In genomic region chr11:62854013-62854824, GRCh38 we compare ENCODE assay signal across 8 cellular contexts. TPM values are rescaled to one million over a fixed set of nuclear protein-coding genes. Genes with fewer than 3 reads are reported as not detected.
DNase-seq lines count a peak whose midpoint lies in the region; ATAC-seq and TF ChIP-seq lines count a peak whose summit lies in the region.

No MANE protein-coding gene starts in this region.

- H3K36me3 ChIP-seq in BLaER1 (peaks cover 42% of the 10 kb centered on the region), colonic mucosa (peaks cover 6% of the 10 kb centered on the region)

- H3K4me1 Mint-ChIP-seq in natural killer cell = peaks cover 45% of the 10 kb centered on the region in 2 donors

- no peaks in the 10 kb centered on the region for H3K9me3 Mint-ChIP-seq in natural killer cell

- H3K27me3 Mint-ChIP-seq in natural killer cell (ENCODE audit: low read depth in 2 of 2) = no peaks in the 10 kb centered on the region

- intact Hi-C loops in colonic mucosa (cut with DNase I) (no loop called here), natural killer cell (cut with micrococcal nuclease) (no loop called here)

- H4K20me1 ChIP-seq in BLaER1 = peaks cover 51% of the 10 kb centered on the region

- H3K27ac ChIP-seq in BLaER1 = peak overlapping the region; percentile 98
- no peak overlapping the region for H3K27ac ChIP-seq in colonic mucosa

- H3K27me3 ChIP-seq in BLaER1 (no peaks in the 10 kb centered on the region), colonic mucosa (no peaks in the 10 kb centered on the region)

- H3K9ac ChIP-seq in BLaER1 (peak overlapping the region; percentile 99), colonic mucosa (ENCODE audit: low read depth in 2 of 2, low read length in 2 of 2) (peak overlapping the region; percentile 2 to 98)

- peak overlapping the region; percentile 98 for H3K4me3 Mint-ChIP-seq in natural killer cell

- peak overlapping the region; percentile 89 for H3K4me3 ChIP-seq in BLaER1
- H3K4me3 ChIP-seq in Jurkat, Clone E6-1 (ENCODE audit: low read length) = peak overlapping the region; percentile 96
- peak overlapping the region; percentile 87 for H3K4me3 ChIP-seq in colonic mucosa

- H3K4me2 ChIP-seq in BLaER1 = peak overlapping the region; percentile 96

- H3K27ac Mint-ChIP-seq in natural killer cell = peak overlapping the region; percentile 95 to 97

- no peak for DNase-seq in Jurkat, Clone E6-1 (ENCODE audit: low read depth, low spot score)
- DNase-seq in colonic mucosa = no peak
- DNase-seq in natural killer cell = no peak
- DNase-seq in GF-D8 (lab: John Stamatoyannopoulos, UW) = no peak
- no peak for DNase-seq in AML-193 (lab: John Stamatoyannopoulos, UW)
- no peak for DNase-seq in omental fat pad (ENCODE audit: low spot score)

- TF ChIP-seq CTCF in colonic mucosa (IDR thresholded peaks at IDR 0.05) (no peak), natural killer cell (IDR thresholded peaks at IDR 0.05) (no peak), omental fat pad (IDR thresholded peaks at IDR 0.05) (no peak)

- ATAC-seq in natural killer cell (no peak), GM18907 (IDR thresholded peaks at IDR 0.05; ENCODE audit: unreplicated experiment) (no peak), omental fat pad (ENCODE audit: low FRiP score) (no peak)

- H3K36me3 Mint-ChIP-seq in natural killer cell = peaks cover 18% of the 10 kb centered on the region

- H3K4me1 ChIP-seq in BLaER1 (peaks cover 48% of the 10 kb centered on the region), colonic mucosa (peaks cover 10% of the 10 kb centered on the region)

- H3K9me3 ChIP-seq in BLaER1 (no peaks in the 10 kb centered on the region), colonic mucosa (no peaks in the 10 kb centered on the region)

RNA-seq across cellular contexts. Expression of gene WDR74, which starts 14.8 kb away (rescaled TPM):
- 64.3 TPM for polyA plus RNA-seq in Jurkat, Clone E6-1 (2012; ENCODE audit: insufficient read depth, insufficient read length)
- 10 to 100 TPM; 27.4 to 43.3 TPM for total RNA-seq in colonic mucosa
- total RNA-seq in natural killer cell = 100 to 1,000 TPM; 151 to 173 (median 171) TPM
- total RNA-seq in omental fat pad = 100 to 1,000 TPM in 1 of 4 donors, 10 to 100 TPM in 3; 32.3 to 138 (median 40.8) TPM

RNA-seq across cellular contexts. Expression of gene TEX54, which starts 21.6 kb away (rescaled TPM):
- not detected for polyA plus RNA-seq in Jurkat, Clone E6-1 (2012; ENCODE audit: insufficient read depth, insufficient read length)
- total RNA-seq in colonic mucosa = not detected
- total RNA-seq in natural killer cell = not detected
- not detected for total RNA-seq in omental fat pad

RNA-seq across cellular contexts. Expression of gene STX5, which starts 22.4 kb away (rescaled TPM):
- 32.9 TPM for polyA plus RNA-seq in Jurkat, Clone E6-1 (2012; ENCODE audit: insufficient read depth, insufficient read length)
- 10 to 100 TPM; 38.0 to 43.3 TPM for total RNA-seq in colonic mucosa
- 100 to 1,000 TPM; 138 to 171 (median 166) TPM for total RNA-seq in natural killer cell
- total RNA-seq in omental fat pad = 10 to 100 TPM; 32.2 to 43.1 (median 37.4) TPM

RNA-seq across cellular contexts. Expression of gene SLC3A2, which starts 26.5 kb away (rescaled TPM):
- 237 TPM for polyA plus RNA-seq in Jurkat, Clone E6-1 (2012; ENCODE audit: insufficient read depth, insufficient read length)
- total RNA-seq in colonic mucosa (100 to 1,000 TPM in 1 of 2 donors, 10 to 100 TPM in 1; 70.4 to 116 TPM), natural killer cell (100 to 1,000 TPM; 200 to 235 (median 207) TPM), omental fat pad (100 to 1,000 TPM; 110 to 239 (median 191) TPM)

RNA-seq across cellular contexts. Expression of gene NXF1, which starts 49.0 kb away (rescaled TPM):
- polyA plus RNA-seq in Jurkat, Clone E6-1 (2012; ENCODE audit: insufficient read depth, insufficient read length) = 76.7 TPM
- total RNA-seq in colonic mucosa = 10 to 100 TPM; 39.2 to 50.9 TPM
- total RNA-seq in natural killer cell = 100 to 1,000 TPM; 284 to 341 (median 319) TPM
- 100 to 1,000 TPM in 1 of 4 donors, 10 to 100 TPM in 3; 51.9 to 101 (median 78.3) TPM for total RNA-seq in omental fat pad
